1 cellular context compared by ENCODE assay signal in the genomic region with DNA sequence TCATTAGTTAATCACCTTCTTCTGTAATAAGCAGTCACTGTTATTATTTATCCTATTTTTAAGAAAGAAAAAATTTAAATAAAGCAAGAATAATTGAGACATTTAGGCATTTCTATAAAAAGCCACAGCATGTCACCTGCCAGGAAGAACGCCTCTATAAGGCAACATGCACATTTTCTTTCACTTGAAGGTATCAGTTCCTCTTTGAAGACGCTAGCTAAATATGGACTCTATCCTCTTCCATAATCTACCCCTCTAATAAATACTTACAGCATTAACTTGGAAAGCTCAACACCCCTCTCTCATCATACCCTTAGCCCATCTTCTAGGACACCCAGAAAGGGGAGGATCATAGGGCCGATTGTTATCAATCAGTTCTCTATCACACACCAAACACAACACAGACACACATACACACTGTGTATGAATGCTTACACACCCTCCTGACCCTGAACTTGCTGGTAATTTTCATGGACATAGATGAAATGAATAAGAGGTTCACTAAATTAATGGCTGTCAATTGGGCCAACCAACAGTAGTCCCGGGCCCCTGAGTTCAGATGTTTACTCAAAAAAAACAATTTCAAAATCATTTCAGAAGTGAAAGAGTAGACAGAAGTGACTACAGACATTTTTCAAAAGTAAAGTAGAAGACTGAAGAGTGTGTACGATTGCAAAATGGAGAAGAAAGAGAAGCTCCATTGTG.
TF ChIP-seq lines count a peak whose summit lies in the region.

No MANE protein-coding gene starts in this region.

TF ChIP-seq in HepG2, 621 proteins besides CTCF, POLR2A, EP300 and RAD21 (continued from another document):
- TF ChIP-seq, protein P1, sequence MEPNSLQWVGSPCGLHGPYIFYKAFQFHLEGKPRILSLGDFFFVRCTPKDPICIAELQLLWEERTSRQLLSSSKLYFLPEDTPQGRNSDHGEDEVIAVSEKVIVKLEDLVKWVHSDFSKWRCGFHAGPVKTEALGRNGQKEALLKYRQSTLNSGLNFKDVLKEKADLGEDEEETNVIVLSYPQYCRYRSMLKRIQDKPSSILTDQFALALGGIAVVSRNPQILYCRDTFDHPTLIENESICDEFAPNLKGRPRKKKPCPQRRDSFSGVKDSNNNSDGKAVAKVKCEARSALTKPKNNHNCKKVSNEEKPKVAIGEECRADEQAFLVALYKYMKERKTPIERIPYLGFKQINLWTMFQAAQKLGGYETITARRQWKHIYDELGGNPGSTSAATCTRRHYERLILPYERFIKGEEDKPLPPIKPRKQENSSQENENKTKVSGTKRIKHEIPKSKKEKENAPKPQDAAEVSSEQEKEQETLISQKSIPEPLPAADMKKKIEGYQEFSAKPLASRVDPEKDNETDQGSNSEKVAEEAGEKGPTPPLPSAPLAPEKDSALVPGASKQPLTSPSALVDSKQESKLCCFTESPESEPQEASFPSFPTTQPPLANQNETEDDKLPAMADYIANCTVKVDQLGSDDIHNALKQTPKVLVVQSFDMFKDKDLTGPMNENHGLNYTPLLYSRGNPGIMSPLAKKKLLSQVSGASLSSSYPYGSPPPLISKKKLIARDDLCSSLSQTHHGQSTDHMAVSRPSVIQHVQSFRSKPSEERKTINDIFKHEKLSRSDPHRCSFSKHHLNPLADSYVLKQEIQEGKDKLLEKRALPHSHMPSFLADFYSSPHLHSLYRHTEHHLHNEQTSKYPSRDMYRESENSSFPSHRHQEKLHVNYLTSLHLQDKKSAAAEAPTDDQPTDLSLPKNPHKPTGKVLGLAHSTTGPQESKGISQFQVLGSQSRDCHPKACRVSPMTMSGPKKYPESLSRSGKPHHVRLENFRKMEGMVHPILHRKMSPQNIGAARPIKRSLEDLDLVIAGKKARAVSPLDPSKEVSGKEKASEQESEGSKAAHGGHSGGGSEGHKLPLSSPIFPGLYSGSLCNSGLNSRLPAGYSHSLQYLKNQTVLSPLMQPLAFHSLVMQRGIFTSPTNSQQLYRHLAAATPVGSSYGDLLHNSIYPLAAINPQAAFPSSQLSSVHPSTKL (CRISPR knock-in tag; IDR thresholded peaks at IDR 0.05), result no peak
- TF ChIP-seq, protein P2, sequence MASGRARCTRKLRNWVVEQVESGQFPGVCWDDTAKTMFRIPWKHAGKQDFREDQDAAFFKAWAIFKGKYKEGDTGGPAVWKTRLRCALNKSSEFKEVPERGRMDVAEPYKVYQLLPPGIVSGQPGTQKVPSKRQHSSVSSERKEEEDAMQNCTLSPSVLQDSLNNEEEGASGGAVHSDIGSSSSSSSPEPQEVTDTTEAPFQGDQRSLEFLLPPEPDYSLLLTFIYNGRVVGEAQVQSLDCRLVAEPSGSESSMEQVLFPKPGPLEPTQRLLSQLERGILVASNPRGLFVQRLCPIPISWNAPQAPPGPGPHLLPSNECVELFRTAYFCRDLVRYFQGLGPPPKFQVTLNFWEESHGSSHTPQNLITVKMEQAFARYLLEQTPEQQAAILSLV (CRISPR knock-in tag; IDR thresholded peaks at IDR 0.05; ENCODE audit: borderline replicate concordance), result no peak
- TF ChIP-seq ZNF552 (CRISPR knock-in tag; IDR thresholded peaks at IDR 0.05; ENCODE audit: borderline replicate concordance) (no peak), PHF8 (CRISPR knock-in tag; IDR thresholded peaks at IDR 0.05) (no peak)
- TF ChIP-seq, protein P3, sequence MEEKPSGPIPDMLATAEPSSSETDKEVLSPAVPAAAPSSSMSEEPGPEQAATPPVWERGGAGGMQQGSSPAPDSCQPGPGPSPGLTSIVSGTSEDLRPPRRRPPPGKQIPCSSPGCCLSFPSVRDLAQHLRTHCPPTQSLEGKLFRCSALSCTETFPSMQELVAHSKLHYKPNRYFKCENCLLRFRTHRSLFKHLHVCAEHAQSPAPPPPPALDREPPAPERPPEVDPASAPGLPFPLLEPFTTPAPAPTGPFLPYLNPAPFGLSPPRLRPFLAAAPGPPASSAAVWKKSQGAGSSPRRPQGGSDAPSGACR (CRISPR knock-in tag; IDR thresholded peaks at IDR 0.05), result no peak
